24 cellular contexts compared by ENCODE assay signal in the genomic region with DNA sequence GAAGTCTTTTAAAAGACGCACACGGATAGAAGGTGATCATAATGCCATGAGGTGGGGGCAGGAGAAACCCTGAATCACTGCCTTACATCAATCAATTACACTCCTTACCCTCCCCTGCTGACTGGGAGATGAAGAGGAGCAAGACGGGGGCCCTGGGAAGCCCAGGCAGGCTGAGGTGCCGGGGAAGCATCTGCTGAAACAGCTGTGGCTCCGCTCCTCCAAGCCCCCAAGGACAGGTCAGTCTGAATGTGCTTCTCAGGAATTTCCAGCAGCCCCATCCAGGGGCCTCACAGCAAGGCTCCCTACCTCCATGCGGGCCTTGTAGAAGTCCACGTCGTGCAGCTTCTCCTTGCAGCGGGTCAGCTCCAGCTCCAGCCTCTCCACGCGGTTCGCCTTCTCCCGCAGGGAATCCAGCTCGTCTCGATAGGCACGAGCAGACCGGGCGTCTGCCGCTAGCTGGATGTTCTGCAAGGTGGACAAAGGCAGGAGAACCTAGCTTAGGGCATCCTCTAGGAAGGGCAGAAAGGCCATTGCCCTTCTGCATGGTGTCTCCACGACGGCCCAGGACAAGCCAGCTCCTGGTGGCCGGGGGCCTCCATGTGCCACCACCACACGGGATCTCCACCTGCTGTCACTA.
"Had no signal": no experiment of that assay in that cellular context is flagged by ENCODE, and none has a peak within 500 bp of the region (broad histone marks: within the 10 kb centered on the region; RNA-seq: fewer than 3 reads in every experiment).

No MANE protein-coding gene starts in this region.

- ATAC-seq: heart left ventricle; left cardiac atrium; left ventricle myocardium superior; right lobe of liver; stimulated activated naive B cell treated with anti-CD40 and anti-IgM and Interleukin-4, amounts not matched to agents 10 μg/mL and 1 μg/mL and 100 μg/mL, for 72 hours; stimulated activated naive CD8-positive, alpha-beta T cell treated with anti-CD3 and anti-CD28 coated beads, Interleukin-15, amount 100 ng/mL, for 72 hours had no signal

- H3K27me3 ChIP-seq: ovary, right lobe of liver, testis, upper lobe of right lung, vagina had no signal

- H3K4me3 ChIP-seq: coronary artery, heart left ventricle, lung, ovary, right lobe of liver, testis, tibial nerve, upper lobe of right lung, vagina had no signal

- H3K4me3 Mint-ChIP-seq: endodermal cell; stimulated activated naive B cell treated with anti-CD40 and anti-IgM and Interleukin-4, amounts not matched to agents 10 μg/mL and 1 μg/mL and 100 μg/mL, for 72 hours; stimulated activated naive CD8-positive, alpha-beta T cell treated with anti-CD3 and anti-CD28 coated beads, Interleukin-15, amount 100 ng/mL, for 72 hours had no signal

- DNase-seq: effector CD4-positive, alpha-beta T cell; endodermal cell; erythroblast; foreskin melanocyte; hippocampal formation; islet precursor cell; left cardiac atrium; left ventricle myocardium superior; mesenchymal stem cell; midbrain; right lobe of liver; stimulated activated CD4-positive, alpha-beta T cell treated with anti-CD3 and anti-CD28 coated beads, Interleukin-15, amount 100 ng/mL, for 24 hours; stimulated activated CD4-positive, alpha-beta T cell treated with anti-CD3 and anti-CD28 coated beads, Interleukin-1b, Interleukin-23, amount 100 ng/mL, for 48 hours; stimulated activated CD4-positive, alpha-beta T cell treated with anti-CD3 and anti-CD28 coated beads, Interleukin-4, amount 100 ng/mL, for 4 hours; stimulated activated naive B cell treated with anti-CD40 and anti-IgM and Interleukin-4, amounts not matched to agents 10 μg/mL and 1 μg/mL and 100 μg/mL, for 72 hours; stimulated activated naive CD8-positive, alpha-beta T cell treated with anti-CD3 and anti-CD28 coated beads, Interleukin-15, amount 100 ng/mL, for 72 hours; testis; upper lobe of right lung had no signal

- H3K27ac ChIP-seq: coronary artery, heart left ventricle, ovary, right lobe of liver, testis, tibial nerve, upper lobe of right lung, vagina had no signal

- H3K4me1 ChIP-seq: vagina had no signal

- H3K4me1 Mint-ChIP-seq: endodermal cell had no signal

- H3K36me3 ChIP-seq: ovary, tibial nerve had no signal

- H3K9me3 ChIP-seq: heart left ventricle, ovary, right lobe of liver, testis, tibial nerve, upper lobe of right lung, vagina had no signal

- H3K27ac Mint-ChIP-seq: endodermal cell; stimulated activated naive B cell treated with anti-CD40 and anti-IgM and Interleukin-4, amounts not matched to agents 10 μg/mL and 1 μg/mL and 100 μg/mL, for 72 hours; stimulated activated naive CD8-positive, alpha-beta T cell treated with anti-CD3 and anti-CD28 coated beads, Interleukin-15, amount 100 ng/mL, for 72 hours had no signal

- H3K9me3 Mint-ChIP-seq: endodermal cell; stimulated activated naive B cell treated with anti-CD40 and anti-IgM and Interleukin-4, amounts not matched to agents 10 μg/mL and 1 μg/mL and 100 μg/mL, for 72 hours; stimulated activated naive CD8-positive, alpha-beta T cell treated with anti-CD3 and anti-CD28 coated beads, Interleukin-15, amount 100 ng/mL, for 72 hours had no signal

- H3K27me3 Mint-ChIP-seq: stimulated activated naive B cell treated with anti-CD40 and anti-IgM and Interleukin-4, amounts not matched to agents 10 μg/mL and 1 μg/mL and 100 μg/mL, for 72 hours; stimulated activated naive CD8-positive, alpha-beta T cell treated with anti-CD3 and anti-CD28 coated beads, Interleukin-15, amount 100 ng/mL, for 72 hours had no signal
